Comparison of ENCODE assay signal across 21 cellular contexts in the genomic region with DNA sequence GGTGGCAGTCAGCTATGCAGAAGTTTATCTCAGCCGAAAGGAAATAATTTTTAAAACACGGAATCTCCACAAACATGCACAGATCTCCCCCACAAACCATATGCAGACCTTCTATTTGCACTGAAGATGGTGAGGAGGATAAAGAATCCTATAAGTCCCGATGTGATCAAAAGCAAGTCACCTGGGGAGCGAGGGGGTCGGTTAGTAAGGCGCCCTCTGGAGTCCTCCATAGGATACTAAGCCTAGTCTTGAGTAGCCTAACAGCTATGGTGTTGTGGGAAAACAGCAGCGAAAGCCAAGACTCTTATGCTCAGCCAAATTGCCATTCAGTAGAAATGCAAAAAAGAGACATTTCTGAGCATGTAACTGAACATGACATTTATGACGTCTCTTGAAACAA.
"Had no signal": no experiment of that assay in that cellular context is flagged by ENCODE, and none has a peak within 500 bp of the region (broad histone marks: within the 10 kb centered on the region; RNA-seq: fewer than 3 reads in every experiment).

No MANE protein-coding gene starts in this region.

- H3K27ac ChIP-seq: ascending aorta, gastroesophageal sphincter, heart right ventricle, neutrophil, parathyroid adenoma, thoracic aorta, upper lobe of right lung, VCaP had no signal

- H3K4me1 Mint-ChIP-seq: activated CD4-positive, alpha-beta memory T cell treated with anti-CD3 and anti-CD28 coated beads, Interleukin-2, amount 10 ng/mL, durations not matched to agents 7 days and 5 days; activated CD4-positive, alpha-beta T cell treated with anti-CD3 and anti-CD28 coated beads for 36 hours; activated naive CD4-positive, alpha-beta T cell treated with anti-CD3 and anti-CD28 coated beads, Interleukin-2, amount 10 ng/mL, durations not matched to agents 7 days and 5 days; naive thymus-derived CD4-positive, alpha-beta T cell; stimulated activated effector memory CD8-positive, alpha-beta T cell treated with anti-CD3 and anti-CD28 coated beads, Interleukin-12 subunit alpha, Interleukin-12 subunit beta, amount 100 ng/mL, for 72 hours had no signal

- H3K27me3 Mint-ChIP-seq: activated CD4-positive, alpha-beta memory T cell treated with anti-CD3 and anti-CD28 coated beads, Interleukin-2, amount 10 ng/mL, durations not matched to agents 7 days and 5 days; activated CD4-positive, alpha-beta T cell treated with anti-CD3 and anti-CD28 coated beads for 36 hours; activated naive CD4-positive, alpha-beta T cell treated with anti-CD3 and anti-CD28 coated beads, Interleukin-2, amount 10 ng/mL, durations not matched to agents 7 days and 5 days had no signal

- H3K36me3 Mint-ChIP-seq: activated naive CD4-positive, alpha-beta T cell treated with anti-CD3 and anti-CD28 coated beads, Interleukin-2, amount 10 ng/mL, durations not matched to agents 7 days and 5 days; naive thymus-derived CD4-positive, alpha-beta T cell; stimulated activated effector memory CD8-positive, alpha-beta T cell treated with anti-CD3 and anti-CD28 coated beads, Interleukin-12 subunit alpha, Interleukin-12 subunit beta, amount 100 ng/mL, for 72 hours had no signal

- H2AFZ ChIP-seq: parathyroid adenoma had no signal

- H3K27ac Mint-ChIP-seq: activated CD4-positive, alpha-beta memory T cell treated with anti-CD3 and anti-CD28 coated beads, Interleukin-2, amount 10 ng/mL, durations not matched to agents 7 days and 5 days; activated CD4-positive, alpha-beta T cell treated with anti-CD3 and anti-CD28 coated beads for 36 hours; activated naive CD4-positive, alpha-beta T cell treated with anti-CD3 and anti-CD28 coated beads, Interleukin-2, amount 10 ng/mL, durations not matched to agents 7 days and 5 days; activated T-cell treated with anti-CD3 and anti-CD28 coated beads, Interleukin-2, amount 50 U/mL, for 24 hours; naive thymus-derived CD4-positive, alpha-beta T cell; stimulated activated effector memory CD8-positive, alpha-beta T cell treated with anti-CD3 and anti-CD28 coated beads, Interleukin-12 subunit alpha, Interleukin-12 subunit beta, amount 100 ng/mL, for 72 hours had no signal

- H3K36me3 ChIP-seq: ascending aorta, gastroesophageal sphincter, heart right ventricle, neutrophil, thoracic aorta, upper lobe of right lung had no signal

- FAIRE-seq: bronchial epithelial cell, keratinocyte had no signal

- ATAC-seq: activated CD4-positive, alpha-beta T cell treated with anti-CD3 and anti-CD28 coated beads for 36 hours; gastroesophageal sphincter; heart right ventricle; left lobe of liver; naive thymus-derived CD4-positive, alpha-beta T cell; stimulated activated effector memory CD8-positive, alpha-beta T cell treated with anti-CD3 and anti-CD28 coated beads, Interleukin-12 subunit alpha, Interleukin-12 subunit beta, amount 100 ng/mL, for 72 hours; upper lobe of right lung had no signal

- H3K4me3 Mint-ChIP-seq: activated CD4-positive, alpha-beta memory T cell treated with anti-CD3 and anti-CD28 coated beads, Interleukin-2, amount 10 ng/mL, durations not matched to agents 7 days and 5 days; activated CD4-positive, alpha-beta T cell treated with anti-CD3 and anti-CD28 coated beads for 36 hours; activated naive CD4-positive, alpha-beta T cell treated with anti-CD3 and anti-CD28 coated beads, Interleukin-2, amount 10 ng/mL, durations not matched to agents 7 days and 5 days; activated T-cell treated with anti-CD3 and anti-CD28 coated beads, Interleukin-2, amount 50 U/mL, for 24 hours; naive thymus-derived CD4-positive, alpha-beta T cell; stimulated activated effector memory CD8-positive, alpha-beta T cell treated with anti-CD3 and anti-CD28 coated beads, Interleukin-12 subunit alpha, Interleukin-12 subunit beta, amount 100 ng/mL, for 72 hours had no signal

- H3K9ac ChIP-seq: parathyroid adenoma had no signal

- DNase-seq: activated CD4-positive, alpha-beta memory T cell treated with anti-CD3 and anti-CD28 coated beads, Interleukin-2, amount 10 ng/mL, durations not matched to agents 7 days and 5 days; activated CD4-positive, alpha-beta T cell treated with anti-CD3 and anti-CD28 coated beads for 36 hours; activated naive CD4-positive, alpha-beta T cell treated with anti-CD3 and anti-CD28 coated beads, Interleukin-2, amount 10 ng/mL, durations not matched to agents 7 days and 5 days; activated T-cell treated with anti-CD3 and anti-CD28 coated beads, Interleukin-2, amount 50 U/mL, for 24 hours; erythroblast; heart right ventricle; naive thymus-derived CD4-positive, alpha-beta T cell; retina; stimulated activated CD4-positive, alpha-beta T cell treated with anti-CD3 and anti-CD28 coated beads, Interleukin-12 subunit alpha, Interleukin-12 subunit beta, amount 100 ng/mL, for 4 hours; stimulated activated CD4-positive, alpha-beta T cell treated with anti-CD3 and anti-CD28 coated beads, Interleukin-2, amount 100 ng/mL, for 24 hours; upper lobe of right lung had no signal

- H3K9me3 ChIP-seq: ascending aorta, gastroesophageal sphincter, heart right ventricle, neutrophil, thoracic aorta, upper lobe of right lung had no signal

- H3K9me3 Mint-ChIP-seq: activated CD4-positive, alpha-beta memory T cell treated with anti-CD3 and anti-CD28 coated beads, Interleukin-2, amount 10 ng/mL, durations not matched to agents 7 days and 5 days; activated naive CD4-positive, alpha-beta T cell treated with anti-CD3 and anti-CD28 coated beads, Interleukin-2, amount 10 ng/mL, durations not matched to agents 7 days and 5 days; activated T-cell treated with anti-CD3 and anti-CD28 coated beads, Interleukin-2, amount 50 U/mL, for 24 hours had no signal

- H3K79me2 ChIP-seq: parathyroid adenoma had no signal

- H3K27me3 ChIP-seq: ascending aorta, gastroesophageal sphincter, neutrophil, upper lobe of right lung had no signal

- H3K4me1 ChIP-seq: ascending aorta, gastroesophageal sphincter, heart right ventricle, parathyroid adenoma, upper lobe of right lung had no signal

- H3K4me3 ChIP-seq: ascending aorta, gastroesophageal sphincter, heart right ventricle, thoracic aorta, upper lobe of right lung had no signal
